Comparison of ENCODE assay signal across 16 cellular contexts in genomic region chr15:57297630-57298029, GRCh38.
"Had no signal": no experiment of that assay in that cellular context is flagged by ENCODE, and none has a peak within 500 bp of the region (broad histone marks: within the 10 kb centered on the region; RNA-seq: fewer than 3 reads in every experiment).

No MANE protein-coding gene starts in this region.

- H3K4me3 ChIP-seq: esophagus muscularis mucosa, prostate gland had no signal

- H3K36me3 ChIP-seq: esophagus muscularis mucosa, prostate gland had no signal

- H3K9me3 ChIP-seq: esophagus muscularis mucosa, prostate gland had no signal

- H3K27ac Mint-ChIP-seq: activated CD4-positive, alpha-beta T cell treated with anti-CD3 and anti-CD28 coated beads, Interleukin-2, amount 10 ng/mL, durations not matched to agents 7 days and 5 days; activated naive CD8-positive, alpha-beta T cell; naive thymus-derived CD4-positive, alpha-beta T cell; T-helper 1 cell treated with Interleukin-12 subunit alpha and Interleukin-12 subunit beta and Interleukin-4 antibody, amounts not matched to agents 30 μg/mL and 1 μg/mL, for 36 hours had no signal

- DNase-seq: activated CD4-positive, alpha-beta T cell treated with anti-CD3 and anti-CD28 coated beads, Interleukin-2, amount 10 ng/mL, durations not matched to agents 7 days and 5 days; activated gamma-delta T cell; activated T-cell treated with anti-CD3 and anti-CD28 coated beads, Interleukin-2, amount 50 U/mL, for 1 hour; amygdala; cerebellar nuclear complex; hypothalamus; kidney glomerular epithelial cell; naive thymus-derived CD4-positive, alpha-beta T cell; nucleus accumbens; stimulated activated CD4-positive, alpha-beta T cell treated with anti-CD3 and anti-CD28 coated beads, Interleukin-4, amount 100 ng/mL, for 1 hour; stimulated activated CD8-positive, alpha-beta memory T cell treated with anti-CD3 and anti-CD28 coated beads, Interleukin-4, amount 100 ng/mL, for 48 hours had no signal

- H3K4me1 ChIP-seq: esophagus muscularis mucosa, prostate gland had no signal

- H3K27ac ChIP-seq: esophagus muscularis mucosa, prostate gland had no signal

- H3K9me3 Mint-ChIP-seq: activated CD4-positive, alpha-beta T cell treated with anti-CD3 and anti-CD28 coated beads, Interleukin-2, amount 10 ng/mL, durations not matched to agents 7 days and 5 days; T-helper 1 cell treated with Interleukin-12 subunit alpha and Interleukin-12 subunit beta and Interleukin-4 antibody, amounts not matched to agents 30 μg/mL and 1 μg/mL, for 36 hours had no signal

- ATAC-seq: naive thymus-derived CD4-positive, alpha-beta T cell; sciatic nerve had no signal

- H3K4me3 Mint-ChIP-seq: activated CD4-positive, alpha-beta T cell treated with anti-CD3 and anti-CD28 coated beads, Interleukin-2, amount 10 ng/mL, durations not matched to agents 7 days and 5 days; activated naive CD8-positive, alpha-beta T cell; naive thymus-derived CD4-positive, alpha-beta T cell; T-helper 1 cell treated with Interleukin-12 subunit alpha and Interleukin-12 subunit beta and Interleukin-4 antibody, amounts not matched to agents 30 μg/mL and 1 μg/mL, for 36 hours had no signal

- H3K27me3 ChIP-seq: esophagus muscularis mucosa had no signal

- H3K27me3 Mint-ChIP-seq: activated CD4-positive, alpha-beta T cell treated with anti-CD3 and anti-CD28 coated beads, Interleukin-2, amount 10 ng/mL, durations not matched to agents 7 days and 5 days; activated naive CD8-positive, alpha-beta T cell; naive thymus-derived CD4-positive, alpha-beta T cell had no signal
